Comparison of ENCODE assay signal across 12 cellular contexts in the genomic region with DNA sequence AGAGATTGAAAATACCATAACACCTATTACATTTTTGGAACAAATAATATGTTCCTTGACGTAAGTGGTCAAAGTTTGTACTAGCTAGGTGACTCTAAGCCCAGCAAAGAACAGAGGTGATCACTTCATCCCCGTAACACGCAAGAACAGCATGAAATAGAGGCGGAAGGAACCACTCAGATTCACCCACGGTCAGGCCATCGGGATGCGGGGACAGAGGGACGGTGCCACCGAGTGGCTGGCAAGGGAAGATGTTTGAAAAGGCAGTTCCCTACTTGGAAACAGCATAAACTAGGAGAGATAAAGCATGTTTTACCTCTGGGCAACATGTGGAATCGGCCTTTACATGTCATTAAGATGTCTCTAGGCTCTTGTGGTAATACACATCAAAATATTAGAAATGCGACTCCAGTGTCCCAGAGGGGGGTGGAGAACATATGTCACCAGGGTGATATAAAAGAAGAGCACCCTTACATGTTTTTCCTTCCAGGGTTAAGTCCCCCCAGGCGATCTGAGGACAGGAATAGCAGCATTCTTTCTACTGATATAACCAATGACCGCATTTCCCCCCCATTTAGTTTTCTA.
DNase-seq lines count a peak whose midpoint lies in the region; ATAC-seq and TF ChIP-seq lines count a peak whose summit lies in the region.
"Had no signal": no experiment of that assay in that cellular context is flagged by ENCODE, and none has a peak within 500 bp of the region (broad histone marks: within the 10 kb centered on the region; RNA-seq: fewer than 3 reads in every experiment).

No MANE protein-coding gene starts in this region.

- ATAC-seq in GM21390 (IDR thresholded peaks at IDR 0.05; ENCODE audit: unreplicated experiment), result no peak
- ATAC-seq: mucosa of descending colon had no signal

- peak; percentile 58 for TF ChIP-seq CTCF in GM12873 (IDR thresholded peaks at IDR 0.05; ENCODE audit: insufficient read depth, low read depth, low read length, missing control alignments)

- H3K4me3 ChIP-seq in SK-N-MC, result no peak overlapping the region
- H3K4me3 ChIP-seq: mucosa of descending colon had no signal

- no peaks in the 10 kb centered on the region for H3K9me3 ChIP-seq in SK-N-MC (ENCODE audit: low read depth, low read length)
- H3K9me3 ChIP-seq: mucosa of descending colon had no signal

- no peak overlapping the region for H3K27ac ChIP-seq in SK-N-MC

- no peak overlapping the region for H3K9ac ChIP-seq in SK-N-MC (ENCODE audit: insufficient read length)

- in situ Hi-C loops in ACHN (cut with HindIII; ENCODE audit: low pct_ligation_motif_present, low pct_unique_long_range_greater_than_20kb, low sequenced_read_pairs), result no loop called here

- peak; percentile 1 for DNase-seq in ACHN
- peak; percentile 6 for DNase-seq in SK-N-MC (ENCODE audit: low read depth, low spot score)
- peak; percentile 63 for DNase-seq in islet precursor cell
- DNase-seq in activated gamma-delta T cell (lab: John Stamatoyannopoulos, UW), result no peak
- DNase-seq in OCI-M1 (lab: John Stamatoyannopoulos, UW), result no peak
- DNase-seq in NCI-H1105 treated with DMSO at 0.1 percent for 48 hours (lab: John Stamatoyannopoulos, UW), result no peak
- DNase-seq: activated CD4-positive, alpha-beta T cell treated with anti-CD3 and anti-CD28 coated beads, Interleukin-2, amount 10 ng/mL, durations not matched to agents 7 days and 5 days; GDM1; mucosa of descending colon; NCI-H1092 treated with DMSO at 0.1 percent for 48 hours had no signal

- no peaks in the 10 kb centered on the region; the same call in 1 of the 2 replicates for H3K36me3 ChIP-seq in SK-N-MC (ENCODE audit: insufficient read depth, low read length)

Comparison
In these comparisons a context has a peak if more than half of its experiments do, and no peak if none do; other contexts are left out.
1. DNase-seq: peak in ACHN (single experiment), SK-N-MC (single experiment) and islet precursor cell (single experiment); none in activated gamma-delta T cell (single experiment), OCI-M1 (single experiment) and NCI-H1105 treated with DMSO at 0.1 percent for 48 hours (single experiment).